Comparison of ENCODE assay signal across 1 cellular context in the genomic region with DNA sequence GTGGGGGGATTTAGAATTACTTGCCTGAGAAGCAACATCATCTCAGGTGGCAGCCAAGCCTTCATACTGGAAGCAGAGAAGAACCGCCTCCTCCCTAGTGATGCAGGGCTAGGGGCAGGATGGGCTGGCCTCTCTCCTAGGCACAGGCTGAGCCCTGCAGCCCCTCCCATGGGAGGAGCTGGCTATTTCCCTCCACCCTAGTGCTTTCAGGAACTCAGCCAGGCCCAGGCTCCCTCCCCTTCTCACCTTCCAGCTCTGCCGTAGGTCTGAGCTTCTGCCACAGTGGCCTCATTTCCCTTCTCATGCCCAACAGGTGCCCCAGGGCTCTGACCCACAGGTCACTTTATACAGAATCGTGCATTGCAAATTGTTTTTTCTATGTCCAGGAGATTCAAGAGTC.
TF ChIP-seq lines count a peak whose summit lies in the region.

No MANE protein-coding gene starts in this region.

TF ChIP-seq in WTC11, 78 proteins besides CTCF, POLR2A, EP300 and RAD21:
- TF ChIP-seq, protein P1, sequence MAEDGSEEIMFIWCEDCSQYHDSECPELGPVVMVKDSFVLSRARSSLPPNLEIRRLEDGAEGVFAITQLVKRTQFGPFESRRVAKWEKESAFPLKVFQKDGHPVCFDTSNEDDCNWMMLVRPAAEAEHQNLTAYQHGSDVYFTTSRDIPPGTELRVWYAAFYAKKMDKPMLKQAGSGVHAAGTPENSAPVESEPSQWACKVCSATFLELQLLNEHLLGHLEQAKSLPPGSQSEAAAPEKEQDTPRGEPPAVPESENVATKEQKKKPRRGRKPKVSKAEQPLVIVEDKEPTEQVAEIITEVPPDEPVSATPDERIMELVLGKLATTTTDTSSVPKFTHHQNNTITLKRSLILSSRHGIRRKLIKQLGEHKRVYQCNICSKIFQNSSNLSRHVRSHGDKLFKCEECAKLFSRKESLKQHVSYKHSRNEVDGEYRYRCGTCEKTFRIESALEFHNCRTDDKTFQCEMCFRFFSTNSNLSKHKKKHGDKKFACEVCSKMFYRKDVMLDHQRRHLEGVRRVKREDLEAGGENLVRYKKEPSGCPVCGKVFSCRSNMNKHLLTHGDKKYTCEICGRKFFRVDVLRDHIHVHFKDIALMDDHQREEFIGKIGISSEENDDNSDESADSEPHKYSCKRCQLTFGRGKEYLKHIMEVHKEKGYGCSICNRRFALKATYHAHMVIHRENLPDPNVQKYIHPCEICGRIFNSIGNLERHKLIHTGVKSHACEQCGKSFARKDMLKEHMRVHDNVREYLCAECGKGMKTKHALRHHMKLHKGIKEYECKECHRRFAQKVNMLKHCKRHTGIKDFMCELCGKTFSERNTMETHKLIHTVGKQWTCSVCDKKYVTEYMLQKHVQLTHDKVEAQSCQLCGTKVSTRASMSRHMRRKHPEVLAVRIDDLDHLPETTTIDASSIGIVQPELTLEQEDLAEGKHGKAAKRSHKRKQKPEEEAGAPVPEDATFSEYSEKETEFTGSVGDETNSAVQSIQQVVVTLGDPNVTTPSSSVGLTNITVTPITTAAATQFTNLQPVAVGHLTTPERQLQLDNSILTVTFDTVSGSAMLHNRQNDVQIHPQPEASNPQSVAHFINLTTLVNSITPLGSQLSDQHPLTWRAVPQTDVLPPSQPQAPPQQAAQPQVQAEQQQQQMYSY (CRISPR knock-in tag; IDR thresholded peaks at IDR 0.05) = no peak
- TF ChIP-seq SMAD4 (CRISPR knock-in tag; IDR thresholded peaks at IDR 0.05) = no peak
- no peak for TF ChIP-seq PRRX2 (CRISPR knock-in tag; IDR thresholded peaks at IDR 0.05)
- TF ChIP-seq ZNF423 (CRISPR knock-in tag; IDR thresholded peaks at IDR 0.05) = no peak
- TF ChIP-seq TP53 (CRISPR knock-in tag; IDR thresholded peaks at IDR 0.05) = no peak
- TF ChIP-seq, protein P2, sequence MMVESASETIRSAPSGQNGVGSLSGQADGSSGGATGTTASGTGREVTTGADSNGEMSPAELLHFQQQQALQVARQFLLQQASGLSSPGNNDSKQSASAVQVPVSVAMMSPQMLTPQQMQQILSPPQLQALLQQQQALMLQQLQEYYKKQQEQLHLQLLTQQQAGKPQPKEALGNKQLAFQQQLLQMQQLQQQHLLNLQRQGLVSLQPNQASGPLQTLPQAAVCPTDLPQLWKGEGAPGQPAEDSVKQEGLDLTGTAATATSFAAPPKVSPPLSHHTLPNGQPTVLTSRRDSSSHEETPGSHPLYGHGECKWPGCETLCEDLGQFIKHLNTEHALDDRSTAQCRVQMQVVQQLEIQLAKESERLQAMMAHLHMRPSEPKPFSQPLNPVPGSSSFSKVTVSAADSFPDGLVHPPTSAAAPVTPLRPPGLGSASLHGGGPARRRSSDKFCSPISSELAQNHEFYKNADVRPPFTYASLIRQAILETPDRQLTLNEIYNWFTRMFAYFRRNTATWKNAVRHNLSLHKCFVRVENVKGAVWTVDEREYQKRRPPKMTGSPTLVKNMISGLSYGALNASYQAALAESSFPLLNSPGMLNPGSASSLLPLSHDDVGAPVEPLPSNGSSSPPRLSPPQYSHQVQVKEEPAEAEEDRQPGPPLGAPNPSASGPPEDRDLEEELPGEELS (CRISPR knock-in tag; IDR thresholded peaks at IDR 0.05) = no peak
- TF ChIP-seq RELA (CRISPR knock-in tag; IDR thresholded peaks at IDR 0.05; ENCODE audit: borderline replicate concordance) = no peak
- TF ChIP-seq, protein P3, sequence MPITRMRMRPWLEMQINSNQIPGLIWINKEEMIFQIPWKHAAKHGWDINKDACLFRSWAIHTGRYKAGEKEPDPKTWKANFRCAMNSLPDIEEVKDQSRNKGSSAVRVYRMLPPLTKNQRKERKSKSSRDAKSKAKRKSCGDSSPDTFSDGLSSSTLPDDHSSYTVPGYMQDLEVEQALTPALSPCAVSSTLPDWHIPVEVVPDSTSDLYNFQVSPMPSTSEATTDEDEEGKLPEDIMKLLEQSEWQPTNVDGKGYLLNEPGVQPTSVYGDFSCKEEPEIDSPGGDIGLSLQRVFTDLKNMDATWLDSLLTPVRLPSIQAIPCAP (CRISPR knock-in tag; IDR thresholded peaks at IDR 0.05) = no peak
- no peak for TF ChIP-seq NFE2L1 (CRISPR knock-in tag; IDR thresholded peaks at IDR 0.05)
- TF ChIP-seq, protein P4, sequence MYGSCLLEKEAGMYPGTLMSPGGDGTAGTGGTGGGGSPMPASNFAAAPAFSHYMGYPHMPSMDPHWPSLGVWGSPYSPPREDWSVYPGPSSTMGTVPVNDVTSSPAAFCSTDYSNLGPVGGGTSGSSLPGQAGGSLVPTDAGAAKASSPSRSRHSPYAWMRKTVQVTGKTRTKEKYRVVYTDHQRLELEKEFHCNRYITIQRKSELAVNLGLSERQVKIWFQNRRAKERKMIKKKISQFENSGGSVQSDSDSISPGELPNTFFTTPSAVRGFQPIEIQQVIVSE (CRISPR knock-in tag; IDR thresholded peaks at IDR 0.05; ENCODE audit: borderline replicate concordance) = no peak
- no peak for TF ChIP-seq ZNF232 (CRISPR knock-in tag; IDR thresholded peaks at IDR 0.05)
- TF ChIP-seq JAZF1 (CRISPR knock-in tag; IDR thresholded peaks at IDR 0.05) = no peak
- TF ChIP-seq, protein P5, sequence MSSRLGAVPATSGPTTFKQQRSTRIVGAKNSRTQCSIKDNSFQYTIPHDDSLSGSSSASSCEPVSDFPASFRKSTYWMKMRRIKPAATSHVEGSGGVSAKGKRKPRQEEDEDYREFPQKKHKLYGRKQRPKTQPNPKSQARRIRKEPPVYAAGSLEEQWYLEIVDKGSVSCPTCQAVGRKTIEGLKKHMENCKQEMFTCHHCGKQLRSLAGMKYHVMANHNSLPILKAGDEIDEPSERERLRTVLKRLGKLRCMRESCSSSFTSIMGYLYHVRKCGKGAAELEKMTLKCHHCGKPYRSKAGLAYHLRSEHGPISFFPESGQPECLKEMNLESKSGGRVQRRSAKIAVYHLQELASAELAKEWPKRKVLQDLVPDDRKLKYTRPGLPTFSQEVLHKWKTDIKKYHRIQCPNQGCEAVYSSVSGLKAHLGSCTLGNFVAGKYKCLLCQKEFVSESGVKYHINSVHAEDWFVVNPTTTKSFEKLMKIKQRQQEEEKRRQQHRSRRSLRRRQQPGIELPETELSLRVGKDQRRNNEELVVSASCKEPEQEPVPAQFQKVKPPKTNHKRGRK (CRISPR knock-in tag; IDR thresholded peaks at IDR 0.05; ENCODE audit: borderline replicate concordance) = no peak
TF ChIP-seq in WTC11: peak in this region for 0.
